ENCODE assay signal across 16 cellular contexts in genomic region chr6:117783280-117783679, GRCh38.
DNase-seq lines count a peak whose midpoint lies in the region; ATAC-seq and TF ChIP-seq lines count a peak whose summit lies in the region.
"Had no signal": no experiment of that assay in that cellular context is flagged by ENCODE, and none has a peak within 500 bp of the region (broad histone marks: within the 10 kb centered on the region; RNA-seq: fewer than 3 reads in every experiment).

No MANE protein-coding gene starts in this region.

- TF ChIP-seq CTCF in GM23338 (conservative IDR thresholded peaks at IDR 0.05; ENCODE audit: low read depth in 2 of 2) (no peak), WERI-Rb-1 (IDR thresholded peaks at IDR 0.05; ENCODE audit: low read depth, low read length) (no peak)

- no peaks in the 10 kb centered on the region for H3K79me2 ChIP-seq in GM23338 (replicated peaks; ENCODE audit: insufficient read depth)

- peak overlapping the region; percentile 80; the same call in 1 of the 2 replicates for H3K27ac Mint-ChIP-seq in GM23338

- H3K4me1 Mint-ChIP-seq in GM23338: no peaks in the 10 kb centered on the region

- H3K4me1 ChIP-seq in GM23338 (ENCODE audit: insufficient read depth): no peaks in the 10 kb centered on the region

- DNase-seq in GM23338 (ENCODE audit: low spot score): no peak
- peak; percentile 14 for DNase-seq in WERI-Rb-1
- DNase-seq in head of caudate nucleus: peak in 31 of 42 donors; percentile 5 to 73 (median 17)
- DNase-seq in occipital lobe (lab: John Stamatoyannopoulos, UW): peak; percentile 0
- no peak for DNase-seq in RKO (ENCODE audit: low spot score)
- no peak for DNase-seq in HCEC 1CT
- DNase-seq: ACHN, GOT3, KG1, NCI-H1105 treated with DMSO at 0.1 percent for 48 hours, NCI-H1694 treated with DMSO at 0.1 percent for 48 hours, NCI-H2227 treated with DMSO at 0.1 percent for 48 hours, NCI-H510A treated with DMSO at 0.1 percent for 48 hours, NCI-H774 had no signal

- H3K9me3 Mint-ChIP-seq in GM23338: no peaks in the 10 kb centered on the region

- H3K36me3 Mint-ChIP-seq in GM23338 (ENCODE audit: low read depth): no peaks in the 10 kb centered on the region

- intact Hi-C loops in head of caudate nucleus (cut with DNase I): no loop called here

- peak overlapping the region; percentile 94 for H2AFZ ChIP-seq in GM23338

- H4K20me1 ChIP-seq in GM23338 (replicated peaks; ENCODE audit: insufficient read depth): no peaks in the 10 kb centered on the region

- H3K9me3 ChIP-seq in WERI-Rb-1 (ENCODE audit: severe bottlenecking): no peaks in the 10 kb centered on the region

- H3K27me3 ChIP-seq in GM23338 (ENCODE audit: insufficient read depth): no peaks in the 10 kb centered on the region
- no peaks in the 10 kb centered on the region for H3K27me3 ChIP-seq in WERI-Rb-1 (ENCODE audit: insufficient read depth, low read depth, severe bottlenecking)

- no peak overlapping the region for H3K4me2 ChIP-seq in GM23338

- H3K9me2 ChIP-seq in GM23338 (ENCODE audit: insufficient read depth): no peaks in the 10 kb centered on the region

- H3K27ac ChIP-seq in GM23338 (ENCODE audit: low read depth): no peak overlapping the region
- no peak overlapping the region for H3K27ac ChIP-seq in WERI-Rb-1
- H3K27ac ChIP-seq: C4-2B had no signal

- no peak overlapping the region for H3K4me3 Mint-ChIP-seq in GM23338

- no peak for ATAC-seq in GM23338
- no peak for ATAC-seq in GM19467 (IDR thresholded peaks at IDR 0.05; ENCODE audit: unreplicated experiment)

- no peaks in the 10 kb centered on the region for H3K27me3 Mint-ChIP-seq in GM23338 (ENCODE audit: insufficient read depth, low read depth, poor library complexity)

- H3K4me3 ChIP-seq in GM23338 (no peak overlapping the region), WERI-Rb-1 (ENCODE audit: low read depth, low read length) (no peak overlapping the region)

- no peaks in the 10 kb centered on the region for H3F3A ChIP-seq in GM23338 (replicated peaks; ENCODE audit: low read depth)

- H3K36me3 ChIP-seq in GM23338 (ENCODE audit: insufficient read depth) (no peaks in the 10 kb centered on the region), WERI-Rb-1 (no peaks in the 10 kb centered on the region)

TF ChIP-seq in GM23338, 12 proteins besides CTCF, POLR2A, EP300 and RAD21:
- TF ChIP-seq POLR2AphosphoS5 (IDR thresholded peaks at IDR 0.05; ENCODE audit: low read depth): no peak
- TF ChIP-seq STAT1 (IDR thresholded peaks at IDR 0.05; ENCODE audit: unreplicated experiment): no peak
- TF ChIP-seq ZNF114 (CRISPR knock-in tag; IDR thresholded peaks at IDR 0.05): no peak
- no peak for TF ChIP-seq JUNB (IDR thresholded peaks at IDR 0.05; ENCODE audit: unreplicated experiment)
- no peak for TF ChIP-seq ZNF331 (CRISPR knock-in tag; IDR thresholded peaks at IDR 0.05; ENCODE audit: low read depth)
- no peak for TF ChIP-seq NANOG (IDR thresholded peaks at IDR 0.05; ENCODE audit: borderline replicate concordance)
- TF ChIP-seq, protein P1, sequence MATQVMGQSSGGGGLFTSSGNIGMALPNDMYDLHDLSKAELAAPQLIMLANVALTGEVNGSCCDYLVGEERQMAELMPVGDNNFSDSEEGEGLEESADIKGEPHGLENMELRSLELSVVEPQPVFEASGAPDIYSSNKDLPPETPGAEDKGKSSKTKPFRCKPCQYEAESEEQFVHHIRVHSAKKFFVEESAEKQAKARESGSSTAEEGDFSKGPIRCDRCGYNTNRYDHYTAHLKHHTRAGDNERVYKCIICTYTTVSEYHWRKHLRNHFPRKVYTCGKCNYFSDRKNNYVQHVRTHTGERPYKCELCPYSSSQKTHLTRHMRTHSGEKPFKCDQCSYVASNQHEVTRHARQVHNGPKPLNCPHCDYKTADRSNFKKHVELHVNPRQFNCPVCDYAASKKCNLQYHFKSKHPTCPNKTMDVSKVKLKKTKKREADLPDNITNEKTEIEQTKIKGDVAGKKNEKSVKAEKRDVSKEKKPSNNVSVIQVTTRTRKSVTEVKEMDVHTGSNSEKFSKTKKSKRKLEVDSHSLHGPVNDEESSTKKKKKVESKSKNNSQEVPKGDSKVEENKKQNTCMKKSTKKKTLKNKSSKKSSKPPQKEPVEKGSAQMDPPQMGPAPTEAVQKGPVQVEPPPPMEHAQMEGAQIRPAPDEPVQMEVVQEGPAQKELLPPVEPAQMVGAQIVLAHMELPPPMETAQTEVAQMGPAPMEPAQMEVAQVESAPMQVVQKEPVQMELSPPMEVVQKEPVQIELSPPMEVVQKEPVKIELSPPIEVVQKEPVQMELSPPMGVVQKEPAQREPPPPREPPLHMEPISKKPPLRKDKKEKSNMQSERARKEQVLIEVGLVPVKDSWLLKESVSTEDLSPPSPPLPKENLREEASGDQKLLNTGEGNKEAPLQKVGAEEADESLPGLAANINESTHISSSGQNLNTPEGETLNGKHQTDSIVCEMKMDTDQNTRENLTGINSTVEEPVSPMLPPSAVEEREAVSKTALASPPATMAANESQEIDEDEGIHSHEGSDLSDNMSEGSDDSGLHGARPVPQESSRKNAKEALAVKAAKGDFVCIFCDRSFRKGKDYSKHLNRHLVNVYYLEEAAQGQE (IDR thresholded peaks at IDR 0.05; ENCODE audit: unreplicated experiment): no peak
- TF ChIP-seq CREB1 (CRISPR knock-in tag; IDR thresholded peaks at IDR 0.05; ENCODE audit: low read depth): no peak
- TF ChIP-seq EZH2 (IDR thresholded peaks at IDR 0.05; ENCODE audit: low read depth, unreplicated experiment): no peak
- TF ChIP-seq, protein P2, sequence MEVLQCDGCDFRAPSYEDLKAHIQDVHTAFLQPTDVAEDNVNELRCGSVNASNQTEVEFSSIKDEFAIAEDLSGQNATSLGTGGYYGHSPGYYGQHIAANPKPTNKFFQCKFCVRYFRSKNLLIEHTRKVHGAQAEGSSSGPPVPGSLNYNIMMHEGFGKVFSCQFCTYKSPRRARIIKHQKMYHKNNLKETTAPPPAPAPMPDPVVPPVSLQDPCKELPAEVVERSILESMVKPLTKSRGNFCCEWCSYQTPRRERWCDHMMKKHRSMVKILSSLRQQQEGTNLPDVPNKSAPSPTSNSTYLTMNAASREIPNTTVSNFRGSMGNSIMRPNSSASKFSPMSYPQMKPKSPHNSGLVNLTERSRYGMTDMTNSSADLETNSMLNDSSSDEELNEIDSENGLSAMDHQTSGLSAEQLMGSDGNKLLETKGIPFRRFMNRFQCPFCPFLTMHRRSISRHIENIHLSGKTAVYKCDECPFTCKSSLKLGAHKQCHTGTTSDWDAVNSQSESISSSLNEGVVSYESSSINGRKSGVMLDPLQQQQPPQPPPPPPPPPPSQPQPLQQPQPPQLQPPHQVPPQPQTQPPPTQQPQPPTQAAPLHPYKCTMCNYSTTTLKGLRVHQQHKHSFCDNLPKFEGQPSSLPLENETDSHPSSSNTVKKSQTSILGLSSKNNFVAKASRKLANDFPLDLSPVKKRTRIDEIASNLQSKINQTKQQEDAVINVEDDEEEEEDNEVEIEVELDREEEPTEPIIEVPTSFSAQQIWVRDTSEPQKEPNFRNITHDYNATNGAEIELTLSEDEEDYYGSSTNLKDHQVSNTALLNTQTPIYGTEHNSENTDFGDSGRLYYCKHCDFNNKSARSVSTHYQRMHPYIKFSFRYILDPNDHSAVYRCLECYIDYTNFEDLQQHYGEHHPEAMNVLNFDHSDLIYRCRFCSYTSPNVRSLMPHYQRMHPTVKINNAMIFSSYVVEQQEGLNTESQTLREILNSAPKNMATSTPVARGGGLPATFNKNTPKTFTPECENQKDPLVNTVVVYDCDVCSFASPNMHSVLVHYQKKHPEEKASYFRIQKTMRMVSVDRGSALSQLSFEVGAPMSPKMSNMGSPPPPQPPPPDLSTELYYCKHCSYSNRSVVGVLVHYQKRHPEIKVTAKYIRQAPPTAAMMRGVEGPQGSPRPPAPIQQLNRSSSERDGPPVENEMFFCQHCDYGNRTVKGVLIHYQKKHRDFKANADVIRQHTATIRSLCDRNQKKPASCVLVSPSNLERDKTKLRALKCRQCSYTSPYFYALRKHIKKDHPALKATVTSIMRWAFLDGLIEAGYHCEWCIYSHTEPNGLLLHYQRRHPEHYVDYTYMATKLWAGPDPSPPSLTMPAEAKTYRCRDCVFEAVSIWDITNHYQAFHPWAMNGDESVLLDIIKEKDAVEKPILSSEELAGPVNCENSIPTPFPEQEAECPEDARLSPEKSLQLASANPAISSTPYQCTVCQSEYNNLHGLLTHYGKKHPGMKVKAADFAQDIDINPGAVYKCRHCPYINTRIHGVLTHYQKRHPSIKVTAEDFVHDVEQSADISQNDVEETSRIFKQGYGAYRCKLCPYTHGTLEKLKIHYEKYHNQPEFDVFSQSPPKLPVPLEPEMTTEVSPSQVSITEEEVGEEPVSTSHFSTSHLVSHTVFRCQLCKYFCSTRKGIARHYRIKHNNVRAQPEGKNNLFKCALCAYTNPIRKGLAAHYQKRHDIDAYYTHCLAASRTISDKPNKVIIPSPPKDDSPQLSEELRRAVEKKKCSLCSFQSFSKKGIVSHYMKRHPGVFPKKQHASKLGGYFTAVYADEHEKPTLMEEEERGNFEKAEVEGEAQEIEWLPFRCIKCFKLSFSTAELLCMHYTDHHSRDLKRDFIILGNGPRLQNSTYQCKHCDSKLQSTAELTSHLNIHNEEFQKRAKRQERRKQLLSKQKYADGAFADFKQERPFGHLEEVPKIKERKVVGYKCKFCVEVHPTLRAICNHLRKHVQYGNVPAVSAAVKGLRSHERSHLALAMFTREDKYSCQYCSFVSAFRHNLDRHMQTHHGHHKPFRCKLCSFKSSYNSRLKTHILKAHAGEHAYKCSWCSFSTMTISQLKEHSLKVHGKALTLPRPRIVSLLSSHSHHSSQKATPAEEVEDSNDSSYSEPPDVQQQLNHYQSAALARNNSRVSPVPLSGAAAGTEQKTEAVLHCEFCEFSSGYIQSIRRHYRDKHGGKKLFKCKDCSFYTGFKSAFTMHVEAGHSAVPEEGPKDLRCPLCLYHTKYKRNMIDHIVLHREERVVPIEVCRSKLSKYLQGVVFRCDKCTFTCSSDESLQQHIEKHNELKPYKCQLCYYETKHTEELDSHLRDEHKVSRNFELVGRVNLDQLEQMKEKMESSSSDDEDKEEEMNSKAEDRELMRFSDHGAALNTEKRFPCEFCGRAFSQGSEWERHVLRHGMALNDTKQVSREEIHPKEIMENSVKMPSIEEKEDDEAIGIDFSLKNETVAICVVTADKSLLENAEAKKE (CRISPR knock-in tag; IDR thresholded peaks at IDR 0.05): no peak
- TF ChIP-seq, protein P3, sequence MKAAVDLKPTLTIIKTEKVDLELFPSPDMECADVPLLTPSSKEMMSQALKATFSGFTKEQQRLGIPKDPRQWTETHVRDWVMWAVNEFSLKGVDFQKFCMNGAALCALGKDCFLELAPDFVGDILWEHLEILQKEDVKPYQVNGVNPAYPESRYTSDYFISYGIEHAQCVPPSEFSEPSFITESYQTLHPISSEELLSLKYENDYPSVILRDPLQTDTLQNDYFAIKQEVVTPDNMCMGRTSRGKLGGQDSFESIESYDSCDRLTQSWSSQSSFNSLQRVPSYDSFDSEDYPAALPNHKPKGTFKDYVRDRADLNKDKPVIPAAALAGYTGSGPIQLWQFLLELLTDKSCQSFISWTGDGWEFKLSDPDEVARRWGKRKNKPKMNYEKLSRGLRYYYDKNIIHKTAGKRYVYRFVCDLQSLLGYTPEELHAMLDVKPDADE (IDR thresholded peaks at IDR 0.05): no peak
- no peak for TF ChIP-seq EZH2phosphoT487 (IDR thresholded peaks at IDR 0.05; ENCODE audit: unreplicated experiment)
TF ChIP-seq in GM23338: peak in this region for 0.

Comparison
In these comparisons a context has a peak if more than half of its experiments do, and no peak if none do; other contexts are left out.
1. DNase-seq: peak in WERI-Rb-1 (single experiment), head of caudate nucleus (31 of 42) and occipital lobe (single experiment); none in GM23338 (single experiment), RKO (single experiment) and HCEC 1CT (single experiment).